In the genomic region with DNA sequence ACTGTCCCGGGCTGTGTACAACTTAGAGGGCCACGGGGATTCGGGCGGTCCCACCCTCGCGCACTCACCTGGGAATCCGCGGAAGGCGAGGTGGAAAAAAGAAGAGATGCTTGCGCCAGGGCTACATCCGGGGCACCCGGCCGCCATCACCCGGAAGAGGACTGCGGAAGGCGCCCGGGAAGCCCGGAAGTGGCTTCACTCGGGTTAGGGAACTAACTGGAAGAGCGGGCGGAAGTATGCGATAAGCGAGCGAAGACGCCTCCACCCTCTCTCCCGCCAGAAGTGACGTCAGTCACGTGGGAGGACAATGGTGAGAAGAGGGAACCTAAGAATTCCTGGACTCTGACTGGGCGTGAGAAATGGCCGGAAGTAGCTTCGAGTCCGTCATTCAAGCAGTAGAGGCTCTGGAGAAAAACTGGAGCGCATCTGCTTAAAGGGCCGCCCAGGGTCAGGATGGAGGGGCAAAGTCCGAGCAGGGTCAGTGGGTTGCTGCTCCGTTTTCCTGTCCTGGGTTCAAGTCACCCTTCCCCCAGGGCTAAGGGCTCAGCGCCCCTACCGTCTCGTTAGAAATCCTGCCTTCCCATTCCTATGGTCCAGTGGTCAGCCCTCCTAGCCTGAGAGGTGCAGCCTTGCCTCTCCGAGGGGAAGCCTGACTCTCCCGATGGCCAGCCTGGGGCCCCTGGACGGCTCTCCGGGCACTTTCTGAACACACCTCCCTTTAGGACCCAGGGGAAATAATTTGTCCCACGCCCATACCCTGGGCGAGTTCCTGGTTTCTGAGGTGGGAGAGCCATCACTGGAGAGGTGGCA, we compare ENCODE assay signal across 8 cellular contexts. TPM values are rescaled to one million over a fixed set of nuclear protein-coding genes. Genes with fewer than 3 reads are reported as not detected.
DNase-seq lines count a peak whose midpoint lies in the region; ATAC-seq lines count a peak whose summit lies in the region.

A gene (minus strand): TSS at position 165 of the 810 bp plus-strand sequence. CDS start 627 bp downstream, outside the sequence.

- H3K27ac Mint-ChIP-seq in activated T-cell treated with anti-CD3 and anti-CD28 coated beads, Interleukin-2, amount 50 U/mL, for 72 hours, result peak within 1 kb of the TSS; percentile 92

- H3K9me3 ChIP-seq in KOPT-K1 (ENCODE audit: insufficient read depth, low read length, poor library complexity, severe bottlenecking) (no peaks in the 10 kb centered on the region), mucosa of stomach (ENCODE audit: control insufficient read depth, low read length) (no peaks in the 10 kb centered on the region)

- peak within 1 kb of the TSS; percentile 94 for H3K9ac ChIP-seq in mucosa of stomach (ENCODE audit: low read length)

- H3K4me1 Mint-ChIP-seq in activated T-cell treated with anti-CD3 and anti-CD28 coated beads, Interleukin-2, amount 50 U/mL, for 72 hours (ENCODE audit: low read depth), result peaks cover 59% of the 10 kb centered on the region

- peak within 1 kb of the TSS; percentile 92 to 94 for H3K4me3 Mint-ChIP-seq in activated T-cell treated with anti-CD3 and anti-CD28 coated beads, Interleukin-2, amount 50 U/mL, for 72 hours

- peak within 1 kb of the TSS; percentile 68 for H3K4me3 ChIP-seq in mucosa of stomach (ENCODE audit: low read length)

- peaks cover 4 to 16% of the 10 kb centered on the region in 2 donors for H3K36me3 Mint-ChIP-seq in activated T-cell treated with anti-CD3 and anti-CD28 coated beads, Interleukin-2, amount 50 U/mL, for 72 hours (ENCODE audit: insufficient read depth in 2 of 2)

- DNase-seq in DMS 273 treated with DMSO at 0.1 percent for 48 hours (lab: John Stamatoyannopoulos, UW) (peak; percentile 95), RKO (ENCODE audit: low spot score) (peak; percentile 100)
- peak; percentile 87 to 91 for DNase-seq in activated T-cell treated with anti-CD3 and anti-CD28 coated beads, Interleukin-2, amount 50 U/mL, for 72 hours
- peak; percentile 94 for DNase-seq in stimulated activated CD8-positive, alpha-beta memory T cell treated with anti-CD3 and anti-CD28 coated beads, Interleukin-4, amount 100 ng/mL, for 48 hours

- H3K27me3 ChIP-seq in mucosa of stomach (ENCODE audit: control insufficient read depth, insufficient read depth, low read length), result no peaks in the 10 kb centered on the region

- H3K9me3 Mint-ChIP-seq in activated T-cell treated with anti-CD3 and anti-CD28 coated beads, Interleukin-2, amount 50 U/mL, for 72 hours, result no peaks in the 10 kb centered on the region

- no peaks in the 10 kb centered on the region for H3K27me3 Mint-ChIP-seq in activated T-cell treated with anti-CD3 and anti-CD28 coated beads, Interleukin-2, amount 50 U/mL, for 72 hours (ENCODE audit: low read depth)

- ATAC-seq in GM21717 (IDR thresholded peaks at IDR 0.05; ENCODE audit: unreplicated experiment) (peak; percentile 44), esophagus mucosa (peak; percentile 90)
- ATAC-seq in activated T-cell treated with anti-CD3 and anti-CD28 coated beads, Interleukin-2, amount 50 U/mL, for 72 hours (replicated peaks in 1 of 2), result peak; percentile 84 to 87

- peak within 1 kb of the TSS; percentile 74 for H3K27ac ChIP-seq in KOPT-K1 (ENCODE audit: low read depth, low read length, poor library complexity, severe bottlenecking)

- peaks cover 52% of the 10 kb centered on the region for H3K4me1 ChIP-seq in mucosa of stomach (ENCODE audit: control insufficient read depth, insufficient read depth, low read length)

- peaks cover 77% of the 10 kb centered on the region for H3K36me3 ChIP-seq in KOPT-K1 (ENCODE audit: insufficient read depth, low read length)
- H3K36me3 ChIP-seq in mucosa of stomach (ENCODE audit: control insufficient read depth, insufficient read depth, low read length), result peaks cover 36% of the 10 kb centered on the region

RNA-seq across cellular contexts. Expression of the gene that starts here (rescaled TPM):
- total RNA-seq in activated T-cell treated with anti-CD3 and anti-CD28 coated beads, Interleukin-2, amount 50 U/mL, for 72 hours, result 10 to 100 TPM; 61.9 to 63.5 TPM
- total RNA-seq in esophagus mucosa, result 44.3 TPM

Comparison
In these comparisons a context has a peak if more than half of its experiments do, and no peak if none do; other contexts are left out.
1. Peak in every context shown above with its lines: DNase-seq, ATAC-seq, H3K4me3 ChIP-seq and H3K27ac ChIP-seq.